In genomic region chr12:108772896-108773797, GRCh38 we compare ENCODE assay signal across 10 cellular contexts. TPM values are rescaled to one million over a fixed set of nuclear protein-coding genes. Genes with fewer than 3 reads are reported as not detected.
DNase-seq lines count a peak whose midpoint lies in the region; ATAC-seq and TF ChIP-seq lines count a peak whose summit lies in the region.
"Had no signal": no experiment of that assay in that cellular context is flagged by ENCODE, and none has a peak within 500 bp of the region (broad histone marks: within the 10 kb centered on the region; RNA-seq: fewer than 3 reads in every experiment).

No MANE protein-coding gene starts in this region.

- WGBS in sigmoid colon, 2 donors = 66 to 86% methylated on average over 25 of the region's 25 CpGs
- WGBS in mesendoderm (ENCODE audit: extremely low coverage, insufficient coverage, low lambda C conversion rate) = no CpG with 5 or more reads among the region's 25 CpGs

- H3K4me1 ChIP-seq in GM23338 (ENCODE audit: insufficient read depth) (no peaks in the 10 kb centered on the region), left ventricle myocardium inferior (peaks cover 57% of the 10 kb centered on the region), sigmoid colon (peaks cover 0 to 61% (median 51%) of the 10 kb centered on the region in 4 donors), mesendoderm (ENCODE audit: control insufficient read depth, low read depth, low read length) (peaks cover 2% of the 10 kb centered on the region)

- H3K23ac ChIP-seq in mesendoderm (ENCODE audit: low read length) = no peak overlapping the region

- H3K9me3 ChIP-seq in left ventricle myocardium inferior (replicated peaks) = no peaks in the 10 kb centered on the region
- no peaks in the 10 kb centered on the region for H3K9me3 ChIP-seq in sigmoid colon

- no peaks in the 10 kb centered on the region for H4K20me1 ChIP-seq in GM23338 (replicated peaks; ENCODE audit: insufficient read depth)

- no peak overlapping the region for H3K4ac ChIP-seq in mesendoderm (ENCODE audit: low read depth, low read length)

- no peak overlapping the region for H3K9ac ChIP-seq in mesendoderm (ENCODE audit: low read length)

- no peak overlapping the region; the same call in 1 of the 2 replicates for H3K27ac ChIP-seq in GM23338 (ENCODE audit: low read depth)
- H3K27ac ChIP-seq in left ventricle myocardium inferior (replicated peaks) = peak overlapping the region; percentile 81
- H3K27ac ChIP-seq in sigmoid colon = peak overlapping the region; percentile 71 to 91 (median 86)
- no peak overlapping the region for H3K27ac ChIP-seq in mesendoderm (ENCODE audit: low read depth, low read length)

- H3K36me3 Mint-ChIP-seq in GM23338 (ENCODE audit: low read depth) (no peaks in the 10 kb centered on the region), WTC11 (no peaks in the 10 kb centered on the region)

- no peak for DNase-seq in GM23338 (ENCODE audit: low spot score)
- DNase-seq in WTC11 (ENCODE audit: low spot score) = no peak
- DNase-seq in left ventricle myocardium inferior = no peak
- DNase-seq in sigmoid colon = no peak
- no peak for DNase-seq in UCSD-AML1 (lab: John Stamatoyannopoulos, UW; ENCODE audit: unreplicated experiment)
- DNase-seq in activated gamma-delta T cell treated with Interleukin-2 at 50 U/mL for 16 hours = no peak
- DNase-seq in mesendoderm = no peak
- no peak for DNase-seq in SKM-1 treated with dmso at 0.1 percent for 144 hours (lab: John Stamatoyannopoulos, UW; ENCODE audit: unreplicated experiment)
- DNase-seq: activated B cell treated with CpG ODN at 0.5 μM for 24 hours; activated naive CD4-positive, alpha-beta T cell treated with anti-CD3 and anti-CD28 coated beads for 36 hours had no signal

- no peaks in the 10 kb centered on the region for H3K9me2 ChIP-seq in GM23338 (ENCODE audit: insufficient read depth)

- H3K27me3 Mint-ChIP-seq in GM23338 (ENCODE audit: insufficient read depth, low read depth, poor library complexity) (peaks cover 14% of the 10 kb centered on the region), WTC11 (ENCODE audit: low read depth) (no peaks in the 10 kb centered on the region)
- H3K27me3 Mint-ChIP-seq: activated B cell treated with CpG ODN at 0.5 μM for 24 hours had no signal

- H3K18ac ChIP-seq in mesendoderm (ENCODE audit: low read length) = no peak overlapping the region

- H2AFZ ChIP-seq in GM23338 = no peak overlapping the region

- H4K5ac ChIP-seq in mesendoderm (ENCODE audit: low read length) = no peak overlapping the region

- H3K27me3 ChIP-seq in GM23338 (ENCODE audit: insufficient read depth) = no peaks in the 10 kb centered on the region
- no peaks in the 10 kb centered on the region for H3K27me3 ChIP-seq in left ventricle myocardium inferior (ENCODE audit: low read depth)
- no peaks in the 10 kb centered on the region for H3K27me3 ChIP-seq in sigmoid colon
- H3K27me3 ChIP-seq in mesendoderm (ENCODE audit: insufficient read depth, low read length, poor library complexity) = no peaks in the 10 kb centered on the region

- POLR2A ChIA-PET in WTC11 (lab: Charles Lee) = no interaction called here

- H3K36me3 ChIP-seq in GM23338 (ENCODE audit: insufficient read depth) = no peaks in the 10 kb centered on the region
- no peaks in the 10 kb centered on the region for H3K36me3 ChIP-seq in left ventricle myocardium inferior
- no peaks in the 10 kb centered on the region for H3K36me3 ChIP-seq in sigmoid colon
- no peaks in the 10 kb centered on the region for H3K36me3 ChIP-seq in mesendoderm (ENCODE audit: control insufficient read depth, insufficient read depth, low read length)

- H2BK5ac ChIP-seq in mesendoderm (ENCODE audit: low read length) = no peak overlapping the region

- ATAC-seq in GM23338 (no peak), WTC11 (no peak)

- TF ChIP-seq EP300 in sigmoid colon (IDR thresholded peaks at IDR 0.05) = no peak

- H3K56ac ChIP-seq in mesendoderm (ENCODE audit: low read length) = no peak overlapping the region

- no peak for TF ChIP-seq POLR2A in sigmoid colon (IDR thresholded peaks at IDR 0.05)

- H3K79me2 ChIP-seq in GM23338 (replicated peaks; ENCODE audit: insufficient read depth) = no peaks in the 10 kb centered on the region
- no peaks in the 10 kb centered on the region for H3K79me2 ChIP-seq in mesendoderm (ENCODE audit: control insufficient read depth, insufficient read depth, low read length)

- H3K4me2 ChIP-seq in GM23338 (no peak overlapping the region), mesendoderm (ENCODE audit: low read length) (no peak overlapping the region)

- H3K4me1 Mint-ChIP-seq in GM23338 (peaks cover 14% of the 10 kb centered on the region; the same call in 2 of the 3 replicates), WTC11 (0 out of 2 replicates have a peak, but pooled peaks cover 6% of the 10 kb centered on the region)

- no peak overlapping the region for H4K8ac ChIP-seq in mesendoderm (ENCODE audit: low read depth, low read length)

- H2AK5ac ChIP-seq in mesendoderm (ENCODE audit: low read length) = no peak overlapping the region

- H2BK120ac ChIP-seq in mesendoderm (ENCODE audit: low read depth, low read length) = no peak overlapping the region

- intact Hi-C loops in left ventricle myocardium inferior (cut with micrococcal nuclease) (no loop called here), sigmoid colon (cut with DNase I) (loop anchor here (5.0 kb wide), 1 partner anchor 41 kb away; the partner anchor contains the start of gene CORO1C)

- H3K27ac Mint-ChIP-seq in GM23338 (peak overlapping the region; percentile 36; the same call in 1 of the 2 replicates), WTC11 (peak overlapping the region; percentile 52)
- H3K27ac Mint-ChIP-seq: activated B cell treated with CpG ODN at 0.5 μM for 24 hours; activated naive CD4-positive, alpha-beta T cell treated with anti-CD3 and anti-CD28 coated beads for 36 hours had no signal

- H3F3A ChIP-seq in GM23338 (replicated peaks; ENCODE audit: low read depth) = peaks cover 8% of the 10 kb centered on the region; the same call in 1 of the 2 replicates

- H3K4me3 ChIP-seq in GM23338 (no peak overlapping the region), left ventricle myocardium inferior (no peak overlapping the region), sigmoid colon (no peak overlapping the region), mesendoderm (ENCODE audit: low read length) (no peak overlapping the region)

- CTCF ChIA-PET in WTC11 (lab: Charles Lee) = interaction anchor here (0.6 kb wide), 1 partner anchor 30 kb away, joined by 4 read pairs; no protein-coding TSS in a partner anchor

- no peak overlapping the region for H2BK15ac ChIP-seq in mesendoderm (replicated peaks; ENCODE audit: low read depth)

- H3K79me1 ChIP-seq in mesendoderm (ENCODE audit: low read length) = no peaks in the 10 kb centered on the region

- TF ChIP-seq CTCF in GM23338 (conservative IDR thresholded peaks at IDR 0.05; ENCODE audit: low read depth in 2 of 2) (no peak), WTC11 (IDR thresholded peaks at IDR 0.05) (no peak), left ventricle myocardium inferior (IDR thresholded peaks at IDR 0.05; ENCODE audit: borderline replicate concordance) (no peak), sigmoid colon (IDR thresholded peaks at IDR 0.05) (no peak)

- H3K4me3 Mint-ChIP-seq in GM23338 (no peak overlapping the region), WTC11 (no peak overlapping the region)
- H3K4me3 Mint-ChIP-seq: activated B cell treated with CpG ODN at 0.5 μM for 24 hours; activated naive CD4-positive, alpha-beta T cell treated with anti-CD3 and anti-CD28 coated beads for 36 hours had no signal

- H3K9me3 Mint-ChIP-seq in GM23338 (no peaks in the 10 kb centered on the region), WTC11 (no peaks in the 10 kb centered on the region)
- H3K9me3 Mint-ChIP-seq: activated B cell treated with CpG ODN at 0.5 μM for 24 hours; activated naive CD4-positive, alpha-beta T cell treated with anti-CD3 and anti-CD28 coated beads for 36 hours had no signal

TF ChIP-seq in GM23338, 12 proteins besides CTCF, POLR2A, EP300 and RAD21 (continues in another document):
- no peak for TF ChIP-seq EZH2 (IDR thresholded peaks at IDR 0.05; ENCODE audit: low read depth, unreplicated experiment)
- TF ChIP-seq JUNB (IDR thresholded peaks at IDR 0.05; ENCODE audit: unreplicated experiment) = no peak

TF ChIP-seq in WTC11, 78 proteins besides CTCF, POLR2A, EP300 and RAD21:
- 0 out of 2 replicates have a peak, but pooled peaks have one; percentile 2 for TF ChIP-seq ZNF121 (CRISPR knock-in tag; IDR thresholded peaks at IDR 0.05)
- no peak for TF ChIP-seq MAX (CRISPR knock-in tag; IDR thresholded peaks at IDR 0.05)

RNA-seq across cellular contexts. Expression of gene CORO1C, which starts 41.8 kb away (rescaled TPM):
- total RNA-seq in GM23338 (2014; rRNA removed; shearing (Covaris generic)) = 78.2 and 89.5 TPM in 2 replicates
- polyA plus RNA-seq in GM23338 (2016; fragmentation: Nextera tagmentation; extraction: Ambion mirVana) (53.3 and 59.2 TPM in 2 replicates), sigmoid colon (10 to 100 TPM; 38.4 to 50.2 (median 49.2) TPM)
- total RNA-seq in WTC11 (2021) (108 to 114 TPM (median 113 TPM) in 3 replicates), left ventricle myocardium inferior (59.6 TPM), sigmoid colon (100 to 1,000 TPM; 247 to 569 (median 360) TPM)
- 122 TPM for polyA plus RNA-seq in mesendoderm (2013, experiment 1 of 2)
- 119 TPM for polyA plus RNA-seq in mesendoderm (2013, experiment 2 of 2)

Comparison
In these comparisons a context has a peak if more than half of its experiments do, and no peak if none do; other contexts are left out.
1. H3K27ac ChIP-seq: peak in left ventricle myocardium inferior (single experiment) and sigmoid colon (4 of 4); none in GM23338 (single experiment) and mesendoderm (single experiment).